ENCODE assay signal across 30 cellular contexts in genomic region chr14:38420045-38420444, GRCh38.
A peak's percentile ranks its signal among the peaks of the same experiment; 100 is the strongest.
DNase-seq lines count a peak whose midpoint lies in the region; ATAC-seq, FAIRE-seq and TF ChIP-seq lines count a peak whose summit lies in the region.
"Had no signal": no experiment of that assay in that cellular context is flagged by ENCODE, and none has a peak within 500 bp of the region (broad histone marks: within the 10 kb centered on the region; RNA-seq: fewer than 3 reads in every experiment).

No MANE protein-coding gene starts in this region.

- H3K4me3 ChIP-seq in ACC112 (ENCODE audit: low read depth, low read length) (peak overlapping the region; percentile 3; the same call in 1 of the 2 replicates), fibroblast of the aortic adventitia (ENCODE audit: low read depth, low read length) (no peak overlapping the region), kidney (ENCODE audit: low read length in 2 of 2) (no peak overlapping the region)
- H3K4me3 ChIP-seq: A549, ascending aorta, esophagus muscularis mucosa, skin epidermis, upper lobe of right lung had no signal

- H2AFZ ChIP-seq in ACC112 (ENCODE audit: low read length, unreplicated experiment): peak overlapping the region; percentile 89

- H3K36me3 Mint-ChIP-seq in T-helper 17 cell (ENCODE audit: low read depth): no peaks in the 10 kb centered on the region
- no peaks in the 10 kb centered on the region for H3K36me3 Mint-ChIP-seq in activated CD4-positive, alpha-beta T cell treated with anti-CD3 and anti-CD28 coated beads, Interleukin-2, amount 10 ng/mL, durations not matched to agents 7 days and 5 days (ENCODE audit: low read depth)

- no peak overlapping the region for H3K9ac ChIP-seq in kidney (ENCODE audit: low read length in 2 of 2)

- peaks cover 14% of the 10 kb centered on the region for H3K4me1 ChIP-seq in ACC112 (ENCODE audit: control insufficient read depth, insufficient read depth, low read length, unreplicated experiment)
- no peaks in the 10 kb centered on the region for H3K4me1 ChIP-seq in kidney (ENCODE audit: control insufficient read depth in 1 of 2, insufficient read depth in 1 of 2, low read depth in 1 of 2, low read length in 2 of 2)
- H3K4me1 ChIP-seq: A549, ascending aorta, esophagus muscularis mucosa, upper lobe of right lung had no signal

- no peak overlapping the region for H3K27ac Mint-ChIP-seq in T-helper 17 cell
- H3K27ac Mint-ChIP-seq in activated CD4-positive, alpha-beta T cell treated with anti-CD3 and anti-CD28 coated beads, Interleukin-2, amount 10 ng/mL, durations not matched to agents 7 days and 5 days: no peak overlapping the region
- H3K27ac Mint-ChIP-seq: activated naive CD8-positive, alpha-beta T cell treated with anti-CD3 and anti-CD28 coated beads for 36 hours; activated T-cell treated with anti-CD3 and anti-CD28 coated beads, Interleukin-2, amount 50 U/mL, for 24 hours; T-helper 1 cell treated with Interleukin-12 subunit alpha and Interleukin-12 subunit beta and Interleukin-4 antibody, amounts not matched to agents 30 μg/mL and 1 μg/mL, for 36 hours had no signal

- no peaks in the 10 kb centered on the region for H3K79me2 ChIP-seq in ACC112 (ENCODE audit: control insufficient read depth, insufficient read depth, low read length, unreplicated experiment)

- no peak overlapping the region for H3K27ac ChIP-seq in ACC112 (ENCODE audit: low read depth, low read length)
- no peak overlapping the region for H3K27ac ChIP-seq in kidney (ENCODE audit: low read depth in 2 of 2, low read length in 2 of 2)
- H3K27ac ChIP-seq: A549, ascending aorta, esophagus muscularis mucosa, RWPE1, skin epidermis, upper lobe of right lung had no signal

- no peaks in the 10 kb centered on the region for H3K4me1 Mint-ChIP-seq in T-helper 17 cell
- no peaks in the 10 kb centered on the region for H3K4me1 Mint-ChIP-seq in activated CD4-positive, alpha-beta T cell treated with anti-CD3 and anti-CD28 coated beads, Interleukin-2, amount 10 ng/mL, durations not matched to agents 7 days and 5 days
- H3K4me1 Mint-ChIP-seq: activated naive CD8-positive, alpha-beta T cell treated with anti-CD3 and anti-CD28 coated beads for 36 hours had no signal

- H3K4me3 Mint-ChIP-seq in T-helper 17 cell: no peak overlapping the region
- H3K4me3 Mint-ChIP-seq in activated CD4-positive, alpha-beta T cell treated with anti-CD3 and anti-CD28 coated beads, Interleukin-2, amount 10 ng/mL, durations not matched to agents 7 days and 5 days: no peak overlapping the region
- H3K4me3 Mint-ChIP-seq: activated naive CD8-positive, alpha-beta T cell treated with anti-CD3 and anti-CD28 coated beads for 36 hours; activated T-cell treated with anti-CD3 and anti-CD28 coated beads, Interleukin-2, amount 50 U/mL, for 24 hours; endodermal cell; T-helper 1 cell treated with Interleukin-12 subunit alpha and Interleukin-12 subunit beta and Interleukin-4 antibody, amounts not matched to agents 30 μg/mL and 1 μg/mL, for 36 hours had no signal

- POLR2A ChIA-PET in activated CD4-positive, alpha-beta T cell treated with anti-CD3 and anti-CD28 coated beads, Interleukin-2, amount 10 ng/mL, durations not matched to agents 7 days and 5 days (lab: Charles Lee): no interaction called here

- no peaks in the 10 kb centered on the region for H3K27me3 ChIP-seq in ACC112 (ENCODE audit: insufficient read depth, low read length)
- H3K27me3 ChIP-seq: ascending aorta, esophagus muscularis mucosa, upper lobe of right lung had no signal

- no peak for ATAC-seq in T-helper 17 cell
- ATAC-seq: A549, left lobe of liver, upper lobe of right lung had no signal

- H3K9me3 Mint-ChIP-seq in activated CD4-positive, alpha-beta T cell treated with anti-CD3 and anti-CD28 coated beads, Interleukin-2, amount 10 ng/mL, durations not matched to agents 7 days and 5 days: peaks cover 14% of the 10 kb centered on the region

- DNase-seq in EH (ENCODE audit: low read depth) (peak; percentile 75), amniotic epithelial cell (ENCODE audit: low read depth) (peak; percentile 24), fibroblast of the aortic adventitia (ENCODE audit: low read depth) (peak; percentile 20), T-helper 17 cell (no peak), kidney (no peak), NOMO-1 (lab: John Stamatoyannopoulos, UW; ENCODE audit: unreplicated experiment in 2 of 2) (no peak)
- no peak for DNase-seq in activated CD4-positive, alpha-beta T cell treated with anti-CD3 and anti-CD28 coated beads, Interleukin-2, amount 10 ng/mL, durations not matched to agents 7 days and 5 days
- DNase-seq: activated CD4-positive, CD25-positive, alpha-beta regulatory T cell; activated gamma-delta T cell; activated naive CD8-positive, alpha-beta T cell treated with anti-CD3 and anti-CD28 coated beads for 36 hours; activated T-cell treated with anti-CD3 and anti-CD28 coated beads, Interleukin-2, amount 50 U/mL, for 24 hours; C1 segment of cervical spinal cord; central memory CD4-positive, alpha-beta T cell; COR-L47; endodermal cell; mesenchymal stem cell; NCI-H1092; NCI-H187; stimulated activated naive CD4-positive, alpha-beta T cell; upper lobe of right lung had no signal

- H3K36me3 ChIP-seq in ACC112 (ENCODE audit: insufficient read depth, low read length): peaks cover 5% of the 10 kb centered on the region; the same call in 1 of the 2 replicates
- no peaks in the 10 kb centered on the region for H3K36me3 ChIP-seq in kidney (ENCODE audit: control insufficient read depth in 1 of 2, insufficient read depth in 2 of 2, low read length in 2 of 2)
- H3K36me3 ChIP-seq: ascending aorta, esophagus muscularis mucosa, upper lobe of right lung had no signal

- FAIRE-seq in kidney (lab: Jason Lieb, UNC): no peak
- FAIRE-seq: A549, H1, TTC549 had no signal

- no peaks in the 10 kb centered on the region for H3K9me3 ChIP-seq in T-helper 17 cell (ENCODE audit: control insufficient read depth, low read length, poor library complexity, severe bottlenecking)
- H3K9me3 ChIP-seq in kidney (ENCODE audit: control insufficient read depth in 1 of 2, low read length in 2 of 2): peaks cover 3 to 6% of the 10 kb centered on the region in 2 donors
- H3K9me3 ChIP-seq: A549 had no signal

- no peak for TF ChIP-seq CTCF in fibroblast of the aortic adventitia (IDR thresholded peaks at IDR 0.05; ENCODE audit: insufficient read depth, low read length)
- TF ChIP-seq CTCF in kidney (IDR thresholded peaks at IDR 0.05; ENCODE audit: borderline replicate concordance, extremely low read depth, insufficient read depth): no peak

- intact Hi-C loops in kidney (cut with DNase I): no loop called here

- CTCF ChIA-PET in activated CD4-positive, alpha-beta T cell treated with anti-CD3 and anti-CD28 coated beads, Interleukin-2, amount 10 ng/mL, durations not matched to agents 7 days and 5 days (lab: Charles Lee): no interaction called here

- no peaks in the 10 kb centered on the region for H3K27me3 Mint-ChIP-seq in T-helper 17 cell
- peaks cover 3% of the 10 kb centered on the region for H3K27me3 Mint-ChIP-seq in activated CD4-positive, alpha-beta T cell treated with anti-CD3 and anti-CD28 coated beads, Interleukin-2, amount 10 ng/mL, durations not matched to agents 7 days and 5 days
- H3K27me3 Mint-ChIP-seq: activated naive CD8-positive, alpha-beta T cell treated with anti-CD3 and anti-CD28 coated beads for 36 hours; activated T-cell treated with anti-CD3 and anti-CD28 coated beads, Interleukin-2, amount 50 U/mL, for 24 hours had no signal

Comparison
In these comparisons a context has a peak if more than half of its experiments do, and no peak if none do; other contexts are left out.
1. DNase-seq: peak in EH (single experiment), amniotic epithelial cell (single experiment) and fibroblast of the aortic adventitia (single experiment); none in T-helper 17 cell (0 of 3), kidney (single experiment), NOMO-1 (0 of 2) and activated CD4-positive, alpha-beta T cell treated with anti-CD3 and anti-CD28 coated beads, Interleukin-2, amount 10 ng/mL, durations not matched to agents 7 days and 5 days (single experiment).